ENCODE assay signal across 20 cellular contexts in genomic region chr6:109874086-109874485, GRCh38.
DNase-seq lines count a peak whose midpoint lies in the region; ATAC-seq, FAIRE-seq and TF ChIP-seq lines count a peak whose summit lies in the region.
"Had no signal": no experiment of that assay in that cellular context is flagged by ENCODE, and none has a peak within 500 bp of the region (broad histone marks: within the 10 kb centered on the region; RNA-seq: fewer than 3 reads in every experiment).

No MANE protein-coding gene starts in this region.

- TF ChIP-seq POLR2A in H1 (IDR thresholded peaks at IDR 0.05; ENCODE audit: control extremely low read depth in 1 of 2, low read depth in 2 of 2, low read length in 2 of 2), result no peak

- no peaks in the 10 kb centered on the region for H3K23me2 ChIP-seq in H1 (ENCODE audit: low read depth, low read length)

- H2BK5ac ChIP-seq in H1 (ENCODE audit: low read depth, low read length), result no peak overlapping the region

- no peak overlapping the region for H2BK20ac ChIP-seq in H1 (ENCODE audit: low read length)

- no peak overlapping the region for H2BK120ac ChIP-seq in H1 (replicated peaks; ENCODE audit: low read depth, low read length)

- H3K27ac ChIP-seq in H1 (ENCODE audit: low read depth, low read length), result no peak overlapping the region
- no peak overlapping the region for H3K27ac ChIP-seq in heart right ventricle
- H3K27ac ChIP-seq: GM23248 had no signal

- 95% methylated on average over 4 of the region's 4 CpGs; no CpG with 5 or more reads in 1 of the 2 experiments for WGBS in H1 (ENCODE audit: extremely low coverage in 1 of 2, insufficient coverage in 1 of 2, insufficient read length in 1 of 2, insufficient replicate concordance in 2 of 2, low coverage in 1 of 2, low lambda C conversion rate in 2 of 2, missing lambda C conversion rate in 1 of 2), 2 experiments
- 88 to 90% methylated on average over 4 of the region's 4 CpGs for WGBS in heart right ventricle, 2 donors

- H3K4me1 ChIP-seq in H1 (replicated peaks in 1 of 4; ENCODE audit: control insufficient read depth in 3 of 4, insufficient read depth in 4 of 4, low read length in 3 of 4) (peaks cover 0 to 16% (median 5%) of the 10 kb centered on the region in 4 experiments; a peak in 5 of 7 replicates), heart right ventricle (peaks cover 0 to 19% (median 0%) of the 10 kb centered on the region in 9 donors)
- H3K4me1 ChIP-seq: HAP-1 had no signal

- H4K91ac ChIP-seq in H1 (replicated peaks; ENCODE audit: insufficient read length, low read length), result no peak overlapping the region

- no peak overlapping the region for H4K8ac ChIP-seq in H1 (ENCODE audit: extremely low read depth, insufficient read depth, low read length)

- ATAC-seq in heart right ventricle (no peak), GM21360 (IDR thresholded peaks at IDR 0.05; ENCODE audit: unreplicated experiment) (no peak)

- intact Hi-C loops in heart right ventricle (cut with DNase I), result no loop called here

- H3K4ac ChIP-seq in H1 (replicated peaks; ENCODE audit: insufficient read length, low read depth, low read length), result no peak overlapping the region

- H3K79me1 ChIP-seq in H1 (ENCODE audit: low read depth, low read length), result no peaks in the 10 kb centered on the region

- no peak overlapping the region for H3K4me3 ChIP-seq in H1 (ENCODE audit: extremely low read depth in 1 of 4, insufficient read depth in 2 of 4, low read depth in 3 of 4, low read length in 4 of 4)
- no peak overlapping the region for H3K4me3 ChIP-seq in heart right ventricle
- no peak overlapping the region for H3K4me3 ChIP-seq in foreskin fibroblast (ENCODE audit: low read depth in 1 of 2, low read length in 2 of 2)
- H3K4me3 ChIP-seq: GM23248, HAP-1 had no signal

- no peak overlapping the region for H2AFZ ChIP-seq in H1 (ENCODE audit: low read length)
- H2AFZ ChIP-seq: GM23248 had no signal

- H2BK12ac ChIP-seq in H1 (ENCODE audit: low read depth, low read length), result 0 out of 2 replicates have a peak overlapping the region, but pooled peaks have one; percentile 29

- peak; percentile 72 for DNase-seq in DMS79 (lab: John Stamatoyannopoulos, UW)
- DNase-seq in DMS79 treated with DMSO at 0.1 percent for 48 hours (lab: John Stamatoyannopoulos, UW), result peak; percentile 89
- DNase-seq in RPMI8226, result peak; percentile 16
- DNase-seq in H1 (ENCODE audit: low read depth in 1 of 2, low spot score in 2 of 2), result no peak
- no peak for DNase-seq in heart right ventricle
- no peak for DNase-seq in NCI-H446 (lab: John Stamatoyannopoulos, UW)
- DNase-seq in foreskin fibroblast, result no peak
- DNase-seq: C1 segment of cervical spinal cord; Calu3; CD4-positive, alpha-beta memory T cell; COR-L47; DMS153; GF-D8; GM23248; HFFc6 had no signal

- H3K36me3 ChIP-seq in H1 (ENCODE audit: control insufficient read depth in 2 of 4, insufficient read depth in 4 of 4, low read length in 3 of 4) (no peaks in the 10 kb centered on the region; a peak in 1 of 8 replicates), heart right ventricle (no peaks in the 10 kb centered on the region)
- H3K36me3 ChIP-seq: HAP-1 had no signal

- H4K20me1 ChIP-seq in H1 (replicated peaks in 1 of 2; ENCODE audit: control insufficient read depth in 1 of 2, insufficient read depth in 2 of 2, low read length in 2 of 2), result no peaks in the 10 kb centered on the region

- H3K4me2 ChIP-seq in H1 (ENCODE audit: insufficient read depth in 1 of 2, low read depth in 2 of 2, low read length in 2 of 2), result no peak overlapping the region

- H3K56ac ChIP-seq in H1 (replicated peaks; ENCODE audit: insufficient read length, low read depth, low read length), result no peak overlapping the region

- FAIRE-seq in H1 (lab: Jason Lieb, UNC), result no peak
- FAIRE-seq: GM12891, GM18507, H54 had no signal

- TF ChIP-seq EP300 in H1 (IDR thresholded peaks at IDR 0.05; ENCODE audit: borderline replicate concordance in 1 of 2, low read depth in 2 of 2, low read length in 2 of 2), result no peak

- H3K79me2 ChIP-seq in H1 (ENCODE audit: control insufficient read depth in 1 of 2, insufficient read depth in 2 of 2, low read length in 2 of 2), result no peaks in the 10 kb centered on the region

- POLR2A ChIA-PET in H1 (lab: Charles Lee; ENCODE audit: partially characterized antibody), result no interaction called here

- H3K27me3 ChIP-seq in H1 (replicated peaks in 1 of 4; ENCODE audit: control insufficient read depth in 3 of 4, extremely low read depth in 1 of 4, insufficient read depth in 3 of 4, low read length in 3 of 4), result no peaks in the 10 kb centered on the region
- H3K27me3 ChIP-seq in heart right ventricle, result no peaks in the 10 kb centered on the region

- H3K9ac ChIP-seq in H1 (replicated peaks in 1 of 4; ENCODE audit: extremely low read depth in 1 of 4, low read depth in 3 of 4, low read length in 3 of 4), result no peak overlapping the region
- H3K9ac ChIP-seq: GM23248 had no signal

- H2BK15ac ChIP-seq in H1 (ENCODE audit: low read length), result no peak overlapping the region

- CTCF ChIA-PET in H1 (lab: Charles Lee; ENCODE audit: partially characterized antibody), result interaction anchor here (1.2 to 1.7 kb wide), 2 partner anchors 166 to 167 kb away, joined by 3 to 5 read pairs; no protein-coding TSS in a partner anchor

- TF ChIP-seq CTCF in H1 (IDR thresholded peaks at IDR 0.05; ENCODE audit: control extremely low read depth in 1 of 3, insufficient read depth in 1 of 3, low read depth in 1 of 3, low read length in 3 of 3) (no peak), heart right ventricle (IDR thresholded peaks at IDR 0.05) (no peak), foreskin fibroblast (IDR thresholded peaks at IDR 0.05; ENCODE audit: low read depth, low read length) (no peak)

- no peak for TF ChIP-seq RAD21 in H1 (IDR thresholded peaks at IDR 0.05 in 1 of 2, conservative IDR thresholded peaks at IDR 0.05 in 1 of 2; ENCODE audit: low read depth in 2 of 2, low read length in 2 of 2)

- H2AK5ac ChIP-seq in H1 (ENCODE audit: low read depth, low read length), result no peak overlapping the region

- 0 out of 2 replicates have a peak overlapping the region, but pooled peaks have one; percentile 32 for H3K18ac ChIP-seq in H1 (ENCODE audit: extremely low read depth, low read length)

- H4K5ac ChIP-seq in H1 (ENCODE audit: insufficient read length, low read depth, low read length), result no peak overlapping the region

- H3K14ac ChIP-seq in H1 (ENCODE audit: insufficient read length), result no peak overlapping the region

- H3K9me3 ChIP-seq in H1 (ENCODE audit: insufficient read depth in 2 of 2, low read depth in 1 of 2, low read length in 1 of 2) (peaks cover 0 to 3% of the 10 kb centered on the region in 2 experiments; a peak in 1 of 4 replicates), heart right ventricle (no peaks in the 10 kb centered on the region)
- H3K9me3 ChIP-seq: HAP-1 had no signal

- H3K23ac ChIP-seq in H1 (ENCODE audit: insufficient read length), result no peak overlapping the region

TF ChIP-seq in H1, 55 proteins besides CTCF, POLR2A, EP300 and RAD21:
- TF ChIP-seq CBX8 (IDR thresholded peaks at IDR 0.05; ENCODE audit: borderline replicate concordance, low read depth, low read length), result no peak
- TF ChIP-seq RXRA (IDR thresholded peaks at IDR 0.05; ENCODE audit: insufficient read depth, low read depth, low read length), result no peak
- no peak for TF ChIP-seq JUN (IDR thresholded peaks at IDR 0.05; ENCODE audit: low read depth, low read length)

Comparison
In these comparisons a context has a peak if more than half of its experiments do, and no peak if none do; other contexts are left out.
1. DNase-seq: peak in DMS79 (single experiment), DMS79 treated with DMSO at 0.1 percent for 48 hours (single experiment) and RPMI8226 (single experiment); none in H1 (0 of 2), heart right ventricle (0 of 2), NCI-H446 (0 of 2) and foreskin fibroblast (0 of 2).